ENCODE assay signal across 11 cellular contexts in genomic region chr3:68057637-68058320, GRCh38.
DNase-seq lines count a peak whose midpoint lies in the region.
"Had no signal": no experiment of that assay in that cellular context is flagged by ENCODE, and none has a peak within 500 bp of the region (broad histone marks: within the 10 kb centered on the region; RNA-seq: fewer than 3 reads in every experiment).

No MANE protein-coding gene starts in this region.

- peak overlapping the region; percentile 6 for H3K4me3 ChIP-seq in mononuclear cell (ENCODE audit: low read length)
- H3K4me3 ChIP-seq: hepatocyte had no signal

- H3K4me1 ChIP-seq in mononuclear cell (ENCODE audit: insufficient read depth, low read length) = peaks cover 10% of the 10 kb centered on the region
- H3K4me1 ChIP-seq: Caco-2 had no signal

- no peaks in the 10 kb centered on the region for H3K9me3 ChIP-seq in mononuclear cell (ENCODE audit: low read depth, low read length)
- H3K9me3 ChIP-seq: Caco-2 had no signal

- DNase-seq in T-helper 2 cell (peak in 4 of 5 experiments; percentile 10 to 75 (median 62)), activated T-cell treated with anti-CD3 and anti-CD28 coated beads for 4 hours (peak; percentile 65), NOMO-1 treated with DMSO at 0.1 percent for 48 hours (lab: John Stamatoyannopoulos, UW; ENCODE audit: unreplicated experiment) (no peak), putamen (ENCODE audit: low spot score) (no peak), NCI-H1105 treated with DMSO at 0.1 percent for 48 hours (lab: John Stamatoyannopoulos, UW) (no peak), dermis blood vessel endothelial cell (no peak)
- peak; percentile 26 for DNase-seq in stimulated activated CD8-positive, alpha-beta memory T cell treated with anti-CD3 and anti-CD28 coated beads, Interleukin-4, amount 100 ng/mL, for 24 hours (ENCODE audit: low read depth)
- DNase-seq: Caco-2, NCI-H2081 had no signal

- no peaks in the 10 kb centered on the region for H3K27me3 ChIP-seq in mononuclear cell (ENCODE audit: insufficient read depth, low read length)
- H3K27me3 ChIP-seq: hepatocyte had no signal

Comparison
In these comparisons a context has a peak if more than half of its experiments do, and no peak if none do; other contexts are left out.
1. DNase-seq: peak in T-helper 2 cell (4 of 5), activated T-cell treated with anti-CD3 and anti-CD28 coated beads for 4 hours (single experiment) and stimulated activated CD8-positive, alpha-beta memory T cell treated with anti-CD3 and anti-CD28 coated beads, Interleukin-4, amount 100 ng/mL, for 24 hours (single experiment); none in NOMO-1 treated with DMSO at 0.1 percent for 48 hours (single experiment), putamen (single experiment), NCI-H1105 treated with DMSO at 0.1 percent for 48 hours (single experiment) and dermis blood vessel endothelial cell (single experiment).